ENCODE assay signal across 8 cellular contexts in genomic region chr17:8151120-8151640, GRCh38. TPM values are rescaled to one million over a fixed set of nuclear protein-coding genes. Genes with fewer than 3 reads are reported as not detected.
A peak's percentile ranks its signal among the peaks of the same experiment; 100 is the strongest.
DNase-seq lines count a peak whose midpoint lies in the region; ATAC-seq, FAIRE-seq and TF ChIP-seq lines count a peak whose summit lies in the region.

No MANE protein-coding gene starts in this region.

- H4K20me1 ChIP-seq in endothelial cell of umbilical vein (replicated peaks; ENCODE audit: control insufficient read depth, extremely low read depth, insufficient read depth, low read length), result no peaks in the 10 kb centered on the region

- POLR2A ChIA-PET in endothelial cell of umbilical vein (lab: Charles Lee), result interaction anchor here (1.1 kb wide), 1 partner anchor 22 kb away, joined by 9 read pairs; no protein-coding TSS in a partner anchor

- DNase-seq in GM13976 (ENCODE audit: low spot score) (peak; percentile 92), NCI-H82 treated with DMSO at 0.1 percent for 48 hours (lab: John Stamatoyannopoulos, UW; ENCODE audit: unreplicated experiment) (peak; percentile 51), activated T-cell treated with anti-CD3 and anti-CD28 coated beads for 1 hour (ENCODE audit: low read depth) (peak; percentile 80), endothelial cell of umbilical vein (ENCODE audit: low read depth, low spot score) (peak; percentile 92), midbrain (lab: John Stamatoyannopoulos, UW) (peak; percentile 84), DMS 273 treated with DMSO at 0.1 percent for 48 hours (lab: John Stamatoyannopoulos, UW) (no peak)
- DNase-seq in stimulated activated CD8-positive, alpha-beta memory T cell treated with anti-CD3 and anti-CD28 coated beads, Interleukin-15, amount 100 ng/mL, for 24 hours (ENCODE audit: low read depth), result peak; percentile 82

- in situ Hi-C loops in GM13976 (cut with MboI; ENCODE audit: low sequenced_read_pairs, unreplicated experiment), result no loop called here

- no peaks in the 10 kb centered on the region for H3K27me3 ChIP-seq in endothelial cell of umbilical vein (ENCODE audit: control insufficient read depth in 2 of 2, insufficient read depth in 2 of 2, low read length in 2 of 2)

- H3K36me3 ChIP-seq in endothelial cell of umbilical vein (ENCODE audit: control insufficient read depth in 2 of 2, extremely low read depth in 1 of 2, insufficient read depth in 2 of 2, low read length in 2 of 2), result peaks cover 2 to 37% of the 10 kb centered on the region in 2 experiments

- dilution Hi-C loops in endothelial cell of umbilical vein (cut with MboI; ENCODE audit: extremely low pct_ligation_motif_present, low sequenced_read_pairs), result no loop called here

- no peaks in the 10 kb centered on the region for H3K9me3 ChIP-seq in endothelial cell of umbilical vein (replicated peaks; ENCODE audit: control insufficient read depth, insufficient read depth, low read length)

- CTCF ChIA-PET in endothelial cell of umbilical vein (lab: Charles Lee), result interaction anchor here (0.9 to 3.6 kb wide), 4 partner anchors 10 to 57 kb away, joined by 4 to 28 read pairs (median 4); no protein-coding TSS in a partner anchor

- H2AFZ ChIP-seq in endothelial cell of umbilical vein (ENCODE audit: low read depth, low read length), result no peak overlapping the region

- no peaks in the 10 kb centered on the region for H3K9me1 ChIP-seq in endothelial cell of umbilical vein (replicated peaks; ENCODE audit: control insufficient read depth, extremely low read depth, insufficient read depth, low read length)

- peak overlapping the region; percentile 99 for H3K27ac ChIP-seq in endothelial cell of umbilical vein (ENCODE audit: insufficient read depth, low read depth, low read length)

- H3K79me2 ChIP-seq in endothelial cell of umbilical vein (ENCODE audit: control insufficient read depth, insufficient read depth, low read length), result peaks cover 5% of the 10 kb centered on the region

- peak; percentile 43 for ATAC-seq in HG02884 (IDR thresholded peaks at IDR 0.05; ENCODE audit: unreplicated experiment)

- intact Hi-C loops in endothelial cell of umbilical vein (cut with micrococcal nuclease), result loop anchor here (1.0 kb wide), 1 partner anchor 12 kb away; no protein-coding TSS in a partner anchor

- peak; percentile 84 for FAIRE-seq in endothelial cell of umbilical vein (lab: Jason Lieb, UNC)

- peak overlapping the region; percentile 96 for H3K9ac ChIP-seq in endothelial cell of umbilical vein (replicated peaks; ENCODE audit: extremely low read depth, insufficient read depth, low read length)

- peak overlapping the region; percentile 67 to 83 (median 69) for H3K4me3 ChIP-seq in endothelial cell of umbilical vein (replicated peaks in 1 of 3; ENCODE audit: insufficient read depth in 1 of 3, low read depth in 1 of 3, low read length in 3 of 3)

- peak overlapping the region; percentile 82 for H3K4me2 ChIP-seq in endothelial cell of umbilical vein (ENCODE audit: insufficient read depth, low read length)

- TF ChIP-seq CTCF in GM13976 (IDR thresholded peaks at IDR 0.05; ENCODE audit: borderline replicate concordance, control extremely low read depth, extremely low read depth, insufficient read depth, missing control alignments) (no peak), endothelial cell of umbilical vein (IDR thresholded peaks at IDR 0.05; ENCODE audit: extremely low read depth in 1 of 2, insufficient read depth in 1 of 2, low read depth in 1 of 2, low read length in 2 of 2) (no peak)

- no peak for TF ChIP-seq POLR2A in endothelial cell of umbilical vein (IDR thresholded peaks at IDR 0.05; ENCODE audit: low read depth, low read length)

- no TSS peak for BruUV-seq in endothelial cell of umbilical vein (replicated peaks; lab: Mats Ljungman, UMichigan)

- H3K4me1 ChIP-seq in endothelial cell of umbilical vein (ENCODE audit: control insufficient read depth, extremely low read depth, insufficient read depth, low read length), result peaks cover 43% of the 10 kb centered on the region

TF ChIP-seq in endothelial cell of umbilical vein, 7 proteins besides CTCF, POLR2A, EP300 and RAD21:
- TF ChIP-seq FOS (IDR thresholded peaks at IDR 0.05; ENCODE audit: borderline replicate concordance, insufficient read depth, low read length), result no peak
- TF ChIP-seq POLR2AphosphoS5 (IDR thresholded peaks at IDR 0.05; ENCODE audit: insufficient read depth, low read depth, low read length), result no peak
- no peak for TF ChIP-seq JUN (IDR thresholded peaks at IDR 0.05; ENCODE audit: borderline replicate concordance, insufficient read depth, insufficient read length, low read depth)
- peak; percentile 65 for TF ChIP-seq MAX (IDR thresholded peaks at IDR 0.05; ENCODE audit: insufficient read depth, insufficient read length)

RNA-seq across cellular contexts. Expression of gene PER1, which starts 1.0 kb away (rescaled TPM):
- 32.1 and 36.5 TPM in 2 replicates for total RNA-seq in endothelial cell of umbilical vein
- polyA plus RNA-seq in endothelial cell of umbilical vein, result 12.1 and 13.6 TPM in 2 replicates
- polyA plus RNA-seq in endothelial cell of umbilical vein (2011; cell fraction: cytosol; rRNA removed), result 4.5 and 8.9 TPM in 2 replicates
- 62.6 and 82.7 TPM in 2 replicates for polyA plus RNA-seq in endothelial cell of umbilical vein (2011; cell fraction: nucleus; rRNA removed)
- 11.4 and 13.3 TPM in 2 replicates for polyA plus RNA-seq in endothelial cell of umbilical vein (2012)
- 22.8 and 40.7 TPM in 2 replicates for polyA minus RNA-seq in endothelial cell of umbilical vein
- polyA minus RNA-seq in endothelial cell of umbilical vein (2011; cell fraction: cytosol; rRNA and poly(A)+ RNA removed), result 12.3 TPM
- 49.0 and 77.9 TPM in 2 replicates for polyA minus RNA-seq in endothelial cell of umbilical vein (2011; cell fraction: nucleus; rRNA and poly(A)+ RNA removed)

RNA-seq across cellular contexts. Expression of gene VAMP2, which starts 11.6 kb away (rescaled TPM):
- total RNA-seq in endothelial cell of umbilical vein, result 31.7 and 35.9 TPM in 2 replicates
- polyA plus RNA-seq in endothelial cell of umbilical vein, result 28.7 and 38.0 TPM in 2 replicates
- 28.5 and 29.9 TPM in 2 replicates for polyA plus RNA-seq in endothelial cell of umbilical vein (2011; cell fraction: cytosol; rRNA removed)
- polyA plus RNA-seq in endothelial cell of umbilical vein (2011; cell fraction: nucleus; rRNA removed), result 40.8 and 49.0 TPM in 2 replicates
- polyA plus RNA-seq in endothelial cell of umbilical vein (2012), result 26.6 and 29.8 TPM in 2 replicates
- polyA minus RNA-seq in endothelial cell of umbilical vein, result 14.1 and 18.6 TPM in 2 replicates
- 4.8 TPM for polyA minus RNA-seq in endothelial cell of umbilical vein (2011; cell fraction: cytosol; rRNA and poly(A)+ RNA removed)
- 12.2 and 14.6 TPM in 2 replicates for polyA minus RNA-seq in endothelial cell of umbilical vein (2011; cell fraction: nucleus; rRNA and poly(A)+ RNA removed)

RNA-seq across cellular contexts. Expression of gene TMEM107, which starts 25.0 kb away (rescaled TPM):
- 20.0 and 20.4 TPM in 2 replicates for total RNA-seq in endothelial cell of umbilical vein
- 31.6 and 36.9 TPM in 2 replicates for polyA plus RNA-seq in endothelial cell of umbilical vein
- 19.7 and 20.9 TPM in 2 replicates for polyA plus RNA-seq in endothelial cell of umbilical vein (2011; cell fraction: cytosol; rRNA removed)
- 13.5 and 14.4 TPM in 2 replicates for polyA plus RNA-seq in endothelial cell of umbilical vein (2011; cell fraction: nucleus; rRNA removed)
- 15.9 and 18.3 TPM in 2 replicates for polyA plus RNA-seq in endothelial cell of umbilical vein (2012)
- 80.7 and 114 TPM in 2 replicates for polyA minus RNA-seq in endothelial cell of umbilical vein
- 29.3 TPM for polyA minus RNA-seq in endothelial cell of umbilical vein (2011; cell fraction: cytosol; rRNA and poly(A)+ RNA removed)
- 65.0 and 76.3 TPM in 2 replicates for polyA minus RNA-seq in endothelial cell of umbilical vein (2011; cell fraction: nucleus; rRNA and poly(A)+ RNA removed)

RNA-seq across cellular contexts. Expression of gene HES7, which starts 27.3 kb away (rescaled TPM):
- total RNA-seq in endothelial cell of umbilical vein, result 0.51 TPM in 1 of 2 replicates, not detected in the other
- 0.19 and 0.33 TPM in 2 replicates for polyA plus RNA-seq in endothelial cell of umbilical vein
- not detected in 2 replicates for polyA plus RNA-seq in endothelial cell of umbilical vein (2011; cell fraction: cytosol; rRNA removed)
- polyA plus RNA-seq in endothelial cell of umbilical vein (2011; cell fraction: nucleus; rRNA removed), result 0.35 and 0.45 TPM in 2 replicates
- polyA plus RNA-seq in endothelial cell of umbilical vein (2012), result 0.50 and 0.56 TPM in 2 replicates
- not detected in 2 replicates for polyA minus RNA-seq in endothelial cell of umbilical vein
- polyA minus RNA-seq in endothelial cell of umbilical vein (2011; cell fraction: cytosol; rRNA and poly(A)+ RNA removed), result 21.1 TPM
- not detected in 2 replicates for polyA minus RNA-seq in endothelial cell of umbilical vein (2011; cell fraction: nucleus; rRNA and poly(A)+ RNA removed)

RNA-seq across cellular contexts. Expression of gene ALOXE3, which starts 32.9 kb away (rescaled TPM):
- total RNA-seq in endothelial cell of umbilical vein, result not detected in 2 replicates
- polyA plus RNA-seq in endothelial cell of umbilical vein, result 0.01 TPM in 1 of 2 replicates, not detected in the other
- polyA plus RNA-seq in endothelial cell of umbilical vein (2011; cell fraction: cytosol; rRNA removed), result 0.06 TPM in 1 of 2 replicates, not detected in the other
- polyA plus RNA-seq in endothelial cell of umbilical vein (2011; cell fraction: nucleus; rRNA removed), result not detected in 2 replicates
- 0.07 and 0.11 TPM in 2 replicates for polyA plus RNA-seq in endothelial cell of umbilical vein (2012)
- not detected in 2 replicates for polyA minus RNA-seq in endothelial cell of umbilical vein
- polyA minus RNA-seq in endothelial cell of umbilical vein (2011; cell fraction: cytosol; rRNA and poly(A)+ RNA removed), result 1.0 TPM
- polyA minus RNA-seq in endothelial cell of umbilical vein (2011; cell fraction: nucleus; rRNA and poly(A)+ RNA removed), result not detected in 2 replicates
